8 cellular contexts compared by ENCODE assay signal in genomic region chr7:106947244-106947728, GRCh38.
DNase-seq lines count a peak whose midpoint lies in the region; ATAC-seq and TF ChIP-seq lines count a peak whose summit lies in the region.

No MANE protein-coding gene starts in this region.

- TF ChIP-seq POLR2A in testis (IDR thresholded peaks at IDR 0.05), result no peak

- 0% methylated on average over 1 of the region's 1 CpG for WGBS in SK-N-SH (ENCODE audit: low lambda C conversion rate)
- WGBS in testis, 2 donors, result 28 to 44% methylated on average over 1 of the region's 1 CpG

- no peaks in the 10 kb centered on the region for H3K27me3 ChIP-seq in SK-N-SH (ENCODE audit: insufficient read depth)
- H3K27me3 ChIP-seq in testis, result no peaks in the 10 kb centered on the region

- no TSS peak for BruUV-seq in Calu3 (replicated peaks; lab: Mats Ljungman, UMichigan)

- H3K9me3 ChIP-seq in SK-N-SH (no peaks in the 10 kb centered on the region), testis (no peaks in the 10 kb centered on the region)

- no peak overlapping the region for H3K27ac ChIP-seq in SK-N-SH (ENCODE audit: low read depth in 2 of 2, low read length in 1 of 2)
- H3K27ac ChIP-seq in testis, result no peak overlapping the region

- H3K9me3 Mint-ChIP-seq in Calu3 (ENCODE audit: low read depth, unreplicated experiment), result no peaks in the 10 kb centered on the region
- H3K9me3 Mint-ChIP-seq in chondrocyte (ENCODE audit: low read depth), result no peaks in the 10 kb centered on the region

- H3K9me2 ChIP-seq in SK-N-SH, result no peaks in the 10 kb centered on the region

- no peaks in the 10 kb centered on the region for H3F3A ChIP-seq in SK-N-SH (replicated peaks; ENCODE audit: insufficient read depth)

- H3K36me3 ChIP-seq in SK-N-SH (replicated peaks in 1 of 2; ENCODE audit: control insufficient read depth in 1 of 2, insufficient read depth in 2 of 2, low read length in 1 of 2) (no peaks in the 10 kb centered on the region), testis (ENCODE audit: low read depth, missing control alignments) (no peaks in the 10 kb centered on the region)

- peak; percentile 96 for TF ChIP-seq RAD21 in SK-N-SH (IDR thresholded peaks at IDR 0.05; ENCODE audit: low read length)

- TF ChIP-seq CTCF in Calu3 (IDR thresholded peaks at IDR 0.05; ENCODE audit: unreplicated experiment), result no peak
- peak; percentile 98 for TF ChIP-seq CTCF in SK-N-SH (IDR thresholded peaks at IDR 0.05)
- TF ChIP-seq CTCF in chondrocyte (IDR thresholded peaks at IDR 0.05), result peak; percentile 80
- peak; percentile 68 to 79 (median 75) for TF ChIP-seq CTCF in testis (IDR thresholded peaks at IDR 0.05)

- no peaks in the 10 kb centered on the region for H4K20me1 ChIP-seq in SK-N-SH (ENCODE audit: insufficient read depth)

- POLR2A ChIA-PET in SK-N-SH (lab: Yijun Ruan, JAX), result interaction anchor here (0.6 kb wide), 1 partner anchor 39 kb away, joined by 3 read pairs; no protein-coding TSS in a partner anchor

- peak; percentile 40 for DNase-seq in Calu3
- peak; percentile 85 for DNase-seq in NCI-H1092 treated with DMSO at 0.1 percent for 48 hours (lab: John Stamatoyannopoulos, UW)
- DNase-seq in SK-N-SH, result peak; percentile 72
- no peak for DNase-seq in chondrocyte (ENCODE audit: low spot score)
- no peak for DNase-seq in left lobe of liver (ENCODE audit: low spot score)
- DNase-seq in testis, result peak; percentile 85

- H3K4me2 ChIP-seq in SK-N-SH, result no peak overlapping the region

- peaks cover 8% of the 10 kb centered on the region for H3K4me1 Mint-ChIP-seq in Calu3 (ENCODE audit: low read depth, unreplicated experiment)
- no peaks in the 10 kb centered on the region for H3K4me1 Mint-ChIP-seq in chondrocyte (ENCODE audit: low read depth)

- CTCF ChIA-PET in Calu3 (lab: Charles Lee), result interaction anchor here (1.0 to 1.5 kb wide), 3 partner anchors 154 to 203 kb away, joined by 4 to 6 read pairs (median 4); no protein-coding TSS in a partner anchor
- CTCF ChIA-PET in SK-N-SH (lab: Yijun Ruan, JAX), result interaction anchor here (0.5 to 8.7 kb wide), 49 partner anchors 8 to 932 kb away, joined by 3 to 118 read pairs (median 4); no protein-coding TSS in a partner anchor

- H3K4me3 ChIP-seq in SK-N-SH (ENCODE audit: low read depth in 2 of 2, low read length in 1 of 2) (no peak overlapping the region), testis (no peak overlapping the region)

- TF ChIP-seq EP300 in SK-N-SH (IDR thresholded peaks at IDR 0.05; ENCODE audit: borderline replicate concordance in 1 of 2, low read depth in 1 of 2, low read length in 1 of 2), result no peak

- H3K4me3 Mint-ChIP-seq in Calu3 (ENCODE audit: low read depth, unreplicated experiment) (no peak overlapping the region), chondrocyte (ENCODE audit: unreplicated experiment) (no peak overlapping the region)

- H3K4me1 ChIP-seq in SK-N-SH (ENCODE audit: control insufficient read depth in 1 of 2, insufficient read depth in 2 of 2, low read depth in 1 of 2, low read length in 1 of 2), result peaks cover 0 to under 1% of the 10 kb centered on the region in 2 experiments; a peak in 1 of 4 replicates
- no peaks in the 10 kb centered on the region for H3K4me1 ChIP-seq in testis

- intact Hi-C loops in Calu3 (cut with micrococcal nuclease; ENCODE audit: unreplicated experiment) (loop anchor here (1.0 to 10.0 kb wide), 2 partner anchors 152 to 203 kb away; no protein-coding TSS in a partner anchor), testis (cut with DNase I; ENCODE audit: low total_unique reads) (loop anchor here (5.0 kb wide), 1 partner anchor 200 kb away; no protein-coding TSS in a partner anchor)

- H3K27me3 Mint-ChIP-seq in Calu3 (ENCODE audit: unreplicated experiment), result peaks cover 58% of the 10 kb centered on the region
- peaks cover 28% of the 10 kb centered on the region for H3K27me3 Mint-ChIP-seq in chondrocyte (ENCODE audit: low read depth)

- no peak overlapping the region for H3K9ac ChIP-seq in SK-N-SH

- no peak overlapping the region for H2AFZ ChIP-seq in SK-N-SH (ENCODE audit: low read depth)

- no peaks in the 10 kb centered on the region; the same call in 1 of the 2 replicates for H3K79me2 ChIP-seq in SK-N-SH (ENCODE audit: insufficient read depth)

- no peaks in the 10 kb centered on the region for H3K36me3 Mint-ChIP-seq in Calu3 (ENCODE audit: insufficient read depth, unreplicated experiment)
- no peaks in the 10 kb centered on the region for H3K36me3 Mint-ChIP-seq in chondrocyte (ENCODE audit: low read depth)

- H3K27ac Mint-ChIP-seq in Calu3 (ENCODE audit: unreplicated experiment) (no peak overlapping the region), chondrocyte (ENCODE audit: unreplicated experiment) (no peak overlapping the region)

- ATAC-seq in GM19463 (IDR thresholded peaks at IDR 0.05; ENCODE audit: unreplicated experiment) (peak; percentile 68), left lobe of liver (peak; percentile 82), GM19397 (IDR thresholded peaks at IDR 0.05; ENCODE audit: unreplicated experiment) (no peak)

TF ChIP-seq in SK-N-SH, 30 proteins besides CTCF, POLR2A, EP300 and RAD21:
- no peak for TF ChIP-seq TEAD4 (IDR thresholded peaks at IDR 0.05; ENCODE audit: borderline replicate concordance, insufficient read depth)
- TF ChIP-seq ELF1 (IDR thresholded peaks at IDR 0.05), result no peak
- TF ChIP-seq TCF12 (IDR thresholded peaks at IDR 0.05), result no peak
- TF ChIP-seq GATA2 (CRISPR knock-in tag; IDR thresholded peaks at IDR 0.05), result no peak
- 0 out of 2 replicates have a peak, but pooled peaks have one; percentile 32 for TF ChIP-seq SIN3A (IDR thresholded peaks at IDR 0.05; ENCODE audit: borderline replicate concordance, low read depth, low read length)
- TF ChIP-seq MEF2A (IDR thresholded peaks at IDR 0.05; ENCODE audit: borderline replicate concordance, low read depth), result no peak
- 0 out of 2 replicates have a peak, but pooled peaks have one; percentile 18 for TF ChIP-seq NRF1 (IDR thresholded peaks at IDR 0.05; ENCODE audit: low read depth, low read length)
- no peak for TF ChIP-seq USF2 (IDR thresholded peaks at IDR 0.05; ENCODE audit: borderline replicate concordance, low read depth, low read length)
- peak; percentile 12; the same call in 1 of the 2 replicates for TF ChIP-seq FOSL2 (IDR thresholded peaks at IDR 0.05; ENCODE audit: borderline replicate concordance, low read depth)
- no peak for TF ChIP-seq TAF1 (IDR thresholded peaks at IDR 0.05; ENCODE audit: borderline replicate concordance, low read depth, low read length)
- TF ChIP-seq SMC3 (IDR thresholded peaks at IDR 0.05; ENCODE audit: low read depth, low read length), result peak; percentile 99
- TF ChIP-seq EZH2phosphoT487 (IDR thresholded peaks at IDR 0.05; ENCODE audit: borderline replicate concordance, low read depth), result no peak
- TF ChIP-seq MXI1 (IDR thresholded peaks at IDR 0.05; ENCODE audit: low read depth, low read length), result no peak
- TF ChIP-seq POLR2AphosphoS5 (IDR thresholded peaks at IDR 0.05; ENCODE audit: low read depth, low read length), result no peak
- TF ChIP-seq CHD2 (IDR thresholded peaks at IDR 0.05; ENCODE audit: low read length, partially characterized antibody), result no peak
- TF ChIP-seq JUND (IDR thresholded peaks at IDR 0.05), result 0 out of 2 replicates have a peak, but pooled peaks have one; percentile 6
- TF ChIP-seq FOXM1 (IDR thresholded peaks at IDR 0.05; ENCODE audit: low read depth), result no peak

Comparison
In these comparisons a context has a peak if more than half of its experiments do, and no peak if none do; other contexts are left out.
1. DNase-seq: peak in Calu3 (single experiment), NCI-H1092 treated with DMSO at 0.1 percent for 48 hours (single experiment), SK-N-SH (single experiment) and testis (single experiment); none in chondrocyte (single experiment) and left lobe of liver (single experiment).